Comparison of ENCODE assay signal across 1 cellular context in the genomic region with DNA sequence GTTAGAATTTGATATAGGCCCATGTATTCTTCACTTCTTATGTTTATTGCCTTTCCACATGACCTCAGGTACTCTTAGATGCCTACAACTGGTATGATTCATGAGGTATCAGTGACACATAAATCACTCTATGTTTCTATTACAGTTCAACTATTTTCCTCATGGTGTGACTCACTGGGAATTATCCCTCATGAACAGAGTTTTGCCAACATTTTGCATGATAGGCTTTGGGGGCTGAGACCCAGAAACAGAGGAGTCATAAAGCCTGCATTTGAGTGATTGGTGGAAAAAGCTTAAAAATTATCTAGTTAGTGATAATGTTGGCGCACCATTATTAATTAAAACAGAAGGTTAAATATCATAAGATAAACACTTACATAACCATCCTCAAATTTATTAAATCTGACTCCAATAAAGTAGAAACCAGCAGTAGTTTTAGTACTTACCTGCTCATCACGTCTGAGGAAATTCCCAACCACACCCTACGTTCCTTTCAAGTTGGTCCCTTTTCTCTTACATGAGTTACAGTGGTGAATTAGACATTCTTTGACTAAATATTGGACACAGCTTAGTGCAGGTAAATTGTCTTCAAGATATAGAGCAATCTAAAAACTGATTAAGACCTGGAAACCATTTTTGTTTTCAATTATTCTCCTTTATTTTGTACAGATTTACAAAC.
TF ChIP-seq lines count a peak whose summit lies in the region.

No MANE protein-coding gene starts in this region.

TF ChIP-seq in K562, 482 proteins besides CTCF, POLR2A, EP300 and RAD21 (continued from another document):
- TF ChIP-seq, protein P1, sequence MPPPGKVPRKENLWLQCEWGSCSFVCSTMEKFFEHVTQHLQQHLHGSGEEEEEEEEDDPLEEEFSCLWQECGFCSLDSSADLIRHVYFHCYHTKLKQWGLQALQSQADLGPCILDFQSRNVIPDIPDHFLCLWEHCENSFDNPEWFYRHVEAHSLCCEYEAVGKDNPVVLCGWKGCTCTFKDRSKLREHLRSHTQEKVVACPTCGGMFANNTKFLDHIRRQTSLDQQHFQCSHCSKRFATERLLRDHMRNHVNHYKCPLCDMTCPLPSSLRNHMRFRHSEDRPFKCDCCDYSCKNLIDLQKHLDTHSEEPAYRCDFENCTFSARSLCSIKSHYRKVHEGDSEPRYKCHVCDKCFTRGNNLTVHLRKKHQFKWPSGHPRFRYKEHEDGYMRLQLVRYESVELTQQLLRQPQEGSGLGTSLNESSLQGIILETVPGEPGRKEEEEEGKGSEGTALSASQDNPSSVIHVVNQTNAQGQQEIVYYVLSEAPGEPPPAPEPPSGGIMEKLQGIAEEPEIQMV (tag; conservative IDR thresholded peaks at IDR 0.05; ENCODE audit: low read depth) = no peak
- TF ChIP-seq ZSCAN32 (CRISPR knock-in tag; IDR thresholded peaks at IDR 0.05) (no peak), JUND (IDR thresholded peaks at IDR 0.05; ENCODE audit: borderline replicate concordance, low read depth, low read length) (no peak), JUND (tag; IDR thresholded peaks at IDR 0.05; ENCODE audit: borderline replicate concordance, low read depth, low read length) (0 out of 3 replicates have a peak, but pooled peaks have one; percentile 11), SMARCE1 (IDR thresholded peaks at IDR 0.05) (0 out of 2 replicates have a peak, but pooled peaks have one; percentile 42), PYGO2 (tag; IDR thresholded peaks at IDR 0.05) (no peak), RFX1 (IDR thresholded peaks at IDR 0.05) (no peak), ASH1L (IDR thresholded peaks at IDR 0.05; ENCODE audit: borderline replicate concordance, low read depth, partially characterized antibody) (no peak), CBFA2T3 (IDR thresholded peaks at IDR 0.05) (0 out of 2 replicates have a peak, but pooled peaks have one; percentile 26), ZNF263 (CRISPR knock-in tag; IDR thresholded peaks at IDR 0.05; ENCODE audit: borderline replicate concordance) (no peak), MEIS2 (IDR thresholded peaks at IDR 0.05; ENCODE audit: partially characterized antibody) (peak; percentile 86), ESRRB (CRISPR knock-in tag; IDR thresholded peaks at IDR 0.05; ENCODE audit: borderline replicate concordance) (no peak), FOXJ3 (CRISPR knock-in tag; IDR thresholded peaks at IDR 0.05) (no peak), XRCC5 (IDR thresholded peaks at IDR 0.05; ENCODE audit: low read depth, low read length) (no peak), TCF3 (CRISPR knock-in tag; IDR thresholded peaks at IDR 0.05) (0 out of 2 replicates have a peak, but pooled peaks have one; percentile 5), FOSL1 (tag; conservative IDR thresholded peaks at IDR 0.05) (peak; percentile 61)
- TF ChIP-seq, protein P2, sequence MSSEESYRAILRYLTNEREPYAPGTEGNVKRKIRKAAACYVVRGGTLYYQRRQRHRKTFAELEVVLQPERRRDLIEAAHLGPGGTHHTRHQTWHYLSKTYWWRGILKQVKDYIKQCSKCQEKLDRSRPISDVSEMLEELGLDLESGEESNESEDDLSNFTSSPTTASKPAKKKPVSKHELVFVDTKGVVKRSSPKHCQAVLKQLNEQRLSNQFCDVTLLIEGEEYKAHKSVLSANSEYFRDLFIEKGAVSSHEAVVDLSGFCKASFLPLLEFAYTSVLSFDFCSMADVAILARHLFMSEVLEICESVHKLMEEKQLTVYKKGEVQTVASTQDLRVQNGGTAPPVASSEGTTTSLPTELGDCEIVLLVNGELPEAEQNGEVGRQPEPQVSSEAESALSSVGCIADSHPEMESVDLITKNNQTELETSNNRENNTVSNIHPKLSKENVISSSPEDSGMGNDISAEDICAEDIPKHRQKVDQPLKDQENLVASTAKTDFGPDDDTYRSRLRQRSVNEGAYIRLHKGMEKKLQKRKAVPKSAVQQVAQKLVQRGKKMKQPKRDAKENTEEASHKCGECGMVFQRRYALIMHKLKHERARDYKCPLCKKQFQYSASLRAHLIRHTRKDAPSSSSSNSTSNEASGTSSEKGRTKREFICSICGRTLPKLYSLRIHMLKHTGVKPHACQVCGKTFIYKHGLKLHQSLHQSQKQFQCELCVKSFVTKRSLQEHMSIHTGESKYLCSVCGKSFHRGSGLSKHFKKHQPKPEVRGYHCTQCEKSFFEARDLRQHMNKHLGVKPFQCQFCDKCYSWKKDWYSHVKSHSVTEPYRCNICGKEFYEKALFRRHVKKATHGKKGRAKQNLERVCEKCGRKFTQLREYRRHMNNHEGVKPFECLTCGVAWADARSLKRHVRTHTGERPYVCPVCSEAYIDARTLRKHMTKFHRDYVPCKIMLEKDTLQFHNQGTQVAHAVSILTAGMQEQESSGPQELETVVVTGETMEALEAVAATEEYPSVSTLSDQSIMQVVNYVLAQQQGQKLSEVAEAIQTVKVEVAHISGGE (CRISPR knock-in tag; IDR thresholded peaks at IDR 0.05) = no peak
- TF ChIP-seq, protein P3, sequence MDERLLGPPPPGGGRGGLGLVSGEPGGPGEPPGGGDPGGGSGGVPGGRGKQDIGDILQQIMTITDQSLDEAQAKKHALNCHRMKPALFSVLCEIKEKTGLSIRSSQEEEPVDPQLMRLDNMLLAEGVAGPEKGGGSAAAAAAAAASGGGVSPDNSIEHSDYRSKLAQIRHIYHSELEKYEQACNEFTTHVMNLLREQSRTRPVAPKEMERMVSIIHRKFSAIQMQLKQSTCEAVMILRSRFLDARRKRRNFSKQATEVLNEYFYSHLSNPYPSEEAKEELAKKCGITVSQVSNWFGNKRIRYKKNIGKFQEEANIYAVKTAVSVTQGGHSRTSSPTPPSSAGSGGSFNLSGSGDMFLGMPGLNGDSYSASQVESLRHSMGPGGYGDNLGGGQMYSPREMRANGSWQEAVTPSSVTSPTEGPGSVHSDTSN (CRISPR knock-in tag; IDR thresholded peaks at IDR 0.05; ENCODE audit: low read depth) = no peak
- TF ChIP-seq, protein P3 (tag; conservative IDR thresholded peaks at IDR 0.05; ENCODE audit: low read depth) = peak; percentile 57
